ENCODE assay signal across 7 cellular contexts in the genomic region with DNA sequence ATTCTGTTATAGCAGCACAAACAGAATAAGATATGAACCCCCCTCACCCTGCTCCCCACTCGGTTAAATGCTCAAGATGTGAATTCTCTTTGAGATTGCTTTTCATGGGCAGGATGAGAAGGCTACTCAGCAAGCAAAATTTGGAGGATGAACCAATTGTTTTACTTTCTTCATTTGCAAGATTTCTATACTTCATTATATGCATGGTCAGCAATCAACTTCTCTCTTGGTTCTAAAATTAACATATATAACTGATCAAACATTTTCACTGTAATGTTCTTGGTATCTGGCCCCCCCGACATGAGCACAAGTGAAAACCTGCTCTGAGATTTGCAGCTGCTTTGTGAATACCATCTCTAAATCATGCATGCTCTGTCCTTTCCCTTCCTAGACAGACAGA.
"Had no signal": no experiment of that assay in that cellular context is flagged by ENCODE, and none has a peak within 500 bp of the region (broad histone marks: within the 10 kb centered on the region; RNA-seq: fewer than 3 reads in every experiment).

No MANE protein-coding gene starts in this region.

- H3K4me3 ChIP-seq: GM12878 had no signal

- FAIRE-seq: G401.6, GM12878, GM12891, GM18507, GM19239 had no signal

- DNase-seq: GDM1, GF-D8 had no signal

- ATAC-seq: GM12878 had no signal
